30 cellular contexts compared by ENCODE assay signal in the genomic region with DNA sequence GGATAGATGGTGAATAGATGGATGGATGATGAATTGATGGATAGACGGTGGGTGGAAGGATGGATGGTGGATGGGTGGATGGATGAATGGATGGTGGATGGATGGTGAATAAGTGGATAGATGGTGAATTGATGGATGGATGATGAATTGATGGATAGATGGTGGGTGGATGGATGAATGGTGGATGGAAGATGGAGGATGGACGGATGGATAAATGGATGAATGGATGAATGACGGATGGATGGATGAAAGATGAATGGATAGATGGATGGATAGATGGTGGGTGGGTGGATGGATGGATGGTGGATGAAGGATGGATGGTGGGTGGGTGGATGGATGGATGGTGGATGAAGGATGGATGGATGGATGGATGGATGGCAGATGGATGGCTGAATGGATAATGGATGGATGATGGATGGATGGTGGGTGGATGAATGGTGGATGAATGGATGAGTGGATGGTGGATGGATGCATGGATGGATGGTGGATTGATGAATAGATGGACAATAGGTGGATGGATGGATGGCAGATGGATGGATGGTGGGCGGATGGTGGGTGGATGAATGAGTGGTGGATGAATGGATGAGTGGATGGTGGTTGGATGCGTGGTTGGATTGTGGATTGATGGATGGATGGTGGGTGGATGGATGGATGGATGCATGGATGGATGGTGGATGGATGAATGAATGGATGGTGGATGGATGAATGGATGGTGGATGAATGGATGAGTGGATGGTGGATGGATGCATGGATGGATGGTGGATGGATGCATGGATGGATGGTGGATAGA.
"Had no signal": no experiment of that assay in that cellular context is flagged by ENCODE, and none has a peak within 500 bp of the region (broad histone marks: within the 10 kb centered on the region; RNA-seq: fewer than 3 reads in every experiment).

No MANE protein-coding gene starts in this region.

- H3K27ac Mint-ChIP-seq: activated CD4-positive, alpha-beta memory T cell treated with anti-CD3 and anti-CD28 coated beads for 36 hours; activated CD4-positive, alpha-beta T cell treated with anti-CD3 and anti-CD28 coated beads for 36 hours; activated CD4-positive, alpha-beta T cell treated with anti-CD3 and anti-CD28 coated beads, Interleukin-2, amount 10 ng/mL, durations not matched to agents 24 days and 14 days; activated CD8-positive, alpha-beta memory T cell treated with anti-CD3 and anti-CD28 coated beads, Interleukin-2, amount 10 ng/mL, durations not matched to agents 7 days and 5 days; activated CD8-positive, alpha-beta T cell treated with anti-CD3 and anti-CD28 coated beads, Interleukin-2, amount 10 ng/mL, durations not matched to agents 7 days and 5 days; activated naive CD4-positive, alpha-beta T cell treated with anti-CD3 and anti-CD28 coated beads, Interleukin-2, amount 10 ng/mL, durations not matched to agents 7 days and 5 days; activated naive CD4-positive, alpha-beta T cell treated with anti-CD3 and anti-CD28 coated beads, Interleukin-2, amount 50 U/mL, for 72 hours; activated naive CD8-positive, alpha-beta T cell treated with anti-CD3 and anti-CD28 coated beads, Interleukin-2, amount 10 ng/mL, durations not matched to agents 7 days and 5 days; activated T-helper 1 cell treated with anti-CD3 and anti-CD28 coated beads, Interleukin-12 subunit alpha, Interleukin-12 subunit beta, Interleukin-2, Interleukin-4 antibody, amounts not matched to agents 30 ng/mL and 10 ng/mL and 1 ng/mL, durations not matched to agents 14 hours and 24 hours and 36 hours; activated T-helper 2 cell treated with anti-CD3 and anti-CD28 coated beads, Interferon-gamma antibody, Interleukin-2, Interleukin-4, amounts not matched to agents 10 μg/mL and 5 μg/mL and 100 μg/mL, durations not matched to agents 14 hours and 24 hours and 36 hours; brain; dendritic cell treated with granulocyte-macrophage colony-stimulating factor and Interleukin-4, amounts not matched to agents 40 ng/mL and 50 ng/mL, for 4 days; endodermal cell had no signal

- H3K27ac ChIP-seq: ascending aorta, breast epithelium, coronary artery had no signal

- H3K4me3 Mint-ChIP-seq: activated CD4-positive, alpha-beta memory T cell treated with anti-CD3 and anti-CD28 coated beads for 36 hours; activated CD4-positive, alpha-beta T cell treated with anti-CD3 and anti-CD28 coated beads for 36 hours; activated CD4-positive, alpha-beta T cell treated with anti-CD3 and anti-CD28 coated beads, Interleukin-2, amount 10 ng/mL, durations not matched to agents 24 days and 14 days; activated CD8-positive, alpha-beta memory T cell treated with anti-CD3 and anti-CD28 coated beads, Interleukin-2, amount 10 ng/mL, durations not matched to agents 7 days and 5 days; activated CD8-positive, alpha-beta T cell treated with anti-CD3 and anti-CD28 coated beads, Interleukin-2, amount 10 ng/mL, durations not matched to agents 7 days and 5 days; activated naive CD4-positive, alpha-beta T cell treated with anti-CD3 and anti-CD28 coated beads, Interleukin-2, amount 10 ng/mL, durations not matched to agents 7 days and 5 days; activated naive CD8-positive, alpha-beta T cell treated with anti-CD3 and anti-CD28 coated beads, Interleukin-2, amount 10 ng/mL, durations not matched to agents 7 days and 5 days; activated T-helper 1 cell treated with anti-CD3 and anti-CD28 coated beads, Interleukin-12 subunit alpha, Interleukin-12 subunit beta, Interleukin-2, Interleukin-4 antibody, amounts not matched to agents 30 ng/mL and 10 ng/mL and 1 ng/mL, durations not matched to agents 14 hours and 24 hours and 36 hours; brain; central memory CD8-positive, alpha-beta T cell; dendritic cell treated with granulocyte-macrophage colony-stimulating factor and Interleukin-4, amounts not matched to agents 40 ng/mL and 50 ng/mL, for 4 days; endodermal cell had no signal

- FAIRE-seq: frontal cortex had no signal

- H3K36me3 Mint-ChIP-seq: activated CD4-positive, alpha-beta memory T cell treated with anti-CD3 and anti-CD28 coated beads for 36 hours; activated CD8-positive, alpha-beta memory T cell treated with anti-CD3 and anti-CD28 coated beads, Interleukin-2, amount 10 ng/mL, durations not matched to agents 7 days and 5 days; activated naive CD4-positive, alpha-beta T cell treated with anti-CD3 and anti-CD28 coated beads, Interleukin-2, amount 10 ng/mL, durations not matched to agents 7 days and 5 days; activated naive CD8-positive, alpha-beta T cell treated with anti-CD3 and anti-CD28 coated beads, Interleukin-2, amount 10 ng/mL, durations not matched to agents 7 days and 5 days; brain had no signal

- H3K4me1 Mint-ChIP-seq: activated CD4-positive, alpha-beta T cell treated with anti-CD3 and anti-CD28 coated beads, Interleukin-2, amount 10 ng/mL, durations not matched to agents 24 days and 14 days had no signal

- H3K27me3 ChIP-seq: ascending aorta had no signal

- H3K9me3 Mint-ChIP-seq: activated CD4-positive, alpha-beta memory T cell treated with anti-CD3 and anti-CD28 coated beads for 36 hours; activated CD4-positive, alpha-beta T cell treated with anti-CD3 and anti-CD28 coated beads, Interleukin-2, amount 10 ng/mL, durations not matched to agents 24 days and 14 days; activated naive CD4-positive, alpha-beta T cell treated with anti-CD3 and anti-CD28 coated beads, Interleukin-2, amount 10 ng/mL, durations not matched to agents 7 days and 5 days; activated naive CD4-positive, alpha-beta T cell treated with anti-CD3 and anti-CD28 coated beads, Interleukin-2, amount 50 U/mL, for 72 hours; activated naive CD8-positive, alpha-beta T cell treated with anti-CD3 and anti-CD28 coated beads, Interleukin-2, amount 10 ng/mL, durations not matched to agents 7 days and 5 days; activated T-helper 1 cell treated with anti-CD3 and anti-CD28 coated beads, Interleukin-12 subunit alpha, Interleukin-12 subunit beta, Interleukin-2, Interleukin-4 antibody, amounts not matched to agents 30 ng/mL and 10 ng/mL and 1 ng/mL, durations not matched to agents 14 hours and 24 hours and 36 hours; activated T-helper 2 cell treated with anti-CD3 and anti-CD28 coated beads, Interferon-gamma antibody, Interleukin-2, Interleukin-4, amounts not matched to agents 10 μg/mL and 5 μg/mL and 100 μg/mL, durations not matched to agents 14 hours and 24 hours and 36 hours; central memory CD8-positive, alpha-beta T cell; dendritic cell treated with granulocyte-macrophage colony-stimulating factor and Interleukin-4, amounts not matched to agents 40 ng/mL and 50 ng/mL, for 4 days; endodermal cell had no signal

- H3K36me3 ChIP-seq: ascending aorta, breast epithelium had no signal

- H3K4me3 ChIP-seq: ascending aorta, breast epithelium, coronary artery, dorsolateral prefrontal cortex had no signal

- H3K9me3 ChIP-seq: ascending aorta, breast epithelium had no signal

- DNase-seq: activated CD4-positive, alpha-beta memory T cell treated with anti-CD3 and anti-CD28 coated beads for 36 hours; activated CD4-positive, alpha-beta T cell treated with anti-CD3 and anti-CD28 coated beads for 36 hours; activated CD4-positive, alpha-beta T cell treated with anti-CD3 and anti-CD28 coated beads, Interleukin-2, amount 10 ng/mL, durations not matched to agents 24 days and 14 days; activated CD4-positive, CD25-positive, alpha-beta regulatory T cell; activated CD4-positive, CD25-positive, alpha-beta regulatory T cell treated with anti-CD3 and anti-CD28 coated beads, Interleukin-2, amount 50 U/mL, for 72 hours; activated CD8-positive, alpha-beta memory T cell treated with anti-CD3 and anti-CD28 coated beads, Interleukin-2, amount 10 ng/mL, durations not matched to agents 7 days and 5 days; activated CD8-positive, alpha-beta memory T cell treated with anti-CD3 and anti-CD28 coated beads, Interleukin-2, amount 50 U/mL, for 4 hours; activated CD8-positive, alpha-beta T cell treated with anti-CD3 and anti-CD28 coated beads, Interleukin-2, amount 10 ng/mL, durations not matched to agents 7 days and 5 days; activated effector memory CD4-positive, alpha-beta T cell treated with anti-CD3 and anti-CD28 coated beads, Interleukin-2, amount 50 U/mL, for 16 hours; activated naive CD4-positive, alpha-beta T cell treated with anti-CD3 and anti-CD28 coated beads, Interleukin-2, amount 10 ng/mL, durations not matched to agents 7 days and 5 days; activated naive CD8-positive, alpha-beta T cell treated with anti-CD3 and anti-CD28 coated beads, Interleukin-2, amount 10 ng/mL, durations not matched to agents 7 days and 5 days; activated T-cell treated with anti-CD3 and anti-CD28 coated beads, Interleukin-2, amount 50 U/mL, for 1 hour; activated T-cell treated with anti-CD3 and anti-CD28 coated beads, Interleukin-2, amount 50 U/mL, for 48 hours; dorsolateral prefrontal cortex; effector memory CD4-positive, alpha-beta T cell; endodermal cell; foreskin fibroblast; head of caudate nucleus; T-helper 2 cell had no signal

- ATAC-seq: activated CD4-positive, alpha-beta T cell treated with anti-CD3 and anti-CD28 coated beads for 36 hours; activated CD8-positive, alpha-beta memory T cell treated with anti-CD3 and anti-CD28 coated beads, Interleukin-2, amount 10 ng/mL, durations not matched to agents 7 days and 5 days; activated CD8-positive, alpha-beta T cell treated with anti-CD3 and anti-CD28 coated beads, Interleukin-2, amount 10 ng/mL, durations not matched to agents 7 days and 5 days; activated naive CD4-positive, alpha-beta T cell treated with anti-CD3 and anti-CD28 coated beads, Interleukin-2, amount 50 U/mL, for 72 hours; esophagus mucosa had no signal
